ENCODE assay signal across 1 cellular context in the genomic region with DNA sequence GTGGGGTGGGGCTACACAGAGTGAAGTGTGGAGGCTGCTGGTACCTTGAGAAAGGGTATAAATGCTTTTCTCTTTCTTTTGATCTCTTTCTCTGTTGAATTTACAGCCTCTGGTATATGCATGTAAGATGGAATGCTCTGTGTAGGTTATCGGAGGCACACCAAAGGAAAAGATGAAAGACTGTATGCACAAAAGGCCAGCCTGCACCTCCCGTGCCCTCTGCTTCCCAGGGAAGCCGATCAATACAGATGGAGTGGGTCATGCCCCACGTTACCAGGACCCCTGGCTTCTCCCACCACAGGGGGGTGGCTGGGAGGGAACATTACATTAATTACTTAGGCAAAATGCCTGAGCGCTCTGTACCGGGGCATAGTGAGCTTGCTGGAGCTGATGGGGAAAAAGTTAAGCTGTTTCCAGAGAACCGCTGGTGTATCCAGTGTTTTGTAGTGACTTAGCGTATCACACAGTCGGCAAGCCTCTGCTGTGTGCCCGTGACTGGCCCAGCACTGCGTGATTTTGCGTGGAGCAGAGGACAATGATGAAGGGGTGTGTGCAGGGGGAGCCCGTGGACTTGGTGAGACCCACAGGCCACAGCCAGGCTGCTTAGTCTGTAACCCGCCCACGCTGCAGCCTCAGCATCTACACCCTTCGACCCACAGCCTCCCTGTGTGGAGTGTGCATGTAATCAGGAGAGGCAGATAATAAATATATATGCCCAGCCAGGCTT.
TF ChIP-seq lines count a peak whose summit lies in the region.

No MANE protein-coding gene starts in this region.

TF ChIP-seq in IMR-90, 13 proteins besides CTCF, POLR2A, EP300 and RAD21 (continued from another document):
- TF ChIP-seq RCOR1 (IDR thresholded peaks at IDR 0.05; ENCODE audit: insufficient replicate concordance, low read length) (no peak), RFX5 (IDR thresholded peaks at IDR 0.05; ENCODE audit: low read depth, low read length) (no peak), NFE2L2 (IDR thresholded peaks at IDR 0.05; ENCODE audit: low read depth, low read length) (no peak), CHD1 (IDR thresholded peaks at IDR 0.05; ENCODE audit: low read depth, low read length) (no peak), MAFK (IDR thresholded peaks at IDR 0.05; ENCODE audit: low read depth, low read length) (no peak), MXI1 (IDR thresholded peaks at IDR 0.05; ENCODE audit: borderline replicate concordance, low read depth, low read length) (no peak), BHLHE40 (IDR thresholded peaks at IDR 0.05; ENCODE audit: low read depth, low read length) (no peak)
- TF ChIP-seq, protein P1, sequence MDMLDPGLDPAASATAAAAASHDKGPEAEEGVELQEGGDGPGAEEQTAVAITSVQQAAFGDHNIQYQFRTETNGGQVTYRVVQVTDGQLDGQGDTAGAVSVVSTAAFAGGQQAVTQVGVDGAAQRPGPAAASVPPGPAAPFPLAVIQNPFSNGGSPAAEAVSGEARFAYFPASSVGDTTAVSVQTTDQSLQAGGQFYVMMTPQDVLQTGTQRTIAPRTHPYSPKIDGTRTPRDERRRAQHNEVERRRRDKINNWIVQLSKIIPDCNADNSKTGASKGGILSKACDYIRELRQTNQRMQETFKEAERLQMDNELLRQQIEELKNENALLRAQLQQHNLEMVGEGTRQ (IDR thresholded peaks at IDR 0.05; ENCODE audit: low read depth, low read length): no peak
